In genomic region chr1:145872421-145872891, GRCh38 we compare ENCODE assay signal across 9 cellular contexts. TPM values are rescaled to one million over a fixed set of nuclear protein-coding genes. Genes with fewer than 3 reads are reported as not detected.
DNase-seq lines count a peak whose midpoint lies in the region; ATAC-seq and TF ChIP-seq lines count a peak whose summit lies in the region.
"Had no signal": no experiment of that assay in that cellular context is flagged by ENCODE, and none has a peak within 500 bp of the region (broad histone marks: within the 10 kb centered on the region; RNA-seq: fewer than 3 reads in every experiment).

No MANE protein-coding gene starts in this region.

- H3K4me3 Mint-ChIP-seq in activated naive CD8-positive, alpha-beta T cell, result peak overlapping the region; percentile 77
- H3K4me3 Mint-ChIP-seq in progenitor cell of endocrine pancreas (ENCODE audit: low read depth), result peak overlapping the region; percentile 57

- no peaks in the 10 kb centered on the region for H3K36me3 Mint-ChIP-seq in activated naive CD8-positive, alpha-beta T cell
- H3K36me3 Mint-ChIP-seq in progenitor cell of endocrine pancreas (ENCODE audit: insufficient read depth), result no peaks in the 10 kb centered on the region

- no peak for TF ChIP-seq CTCF in right atrium auricular region (IDR thresholded peaks at IDR 0.05)
- no peak for TF ChIP-seq CTCF in progenitor cell of endocrine pancreas (IDR thresholded peaks at IDR 0.05; ENCODE audit: unreplicated experiment)
- no peak for TF ChIP-seq CTCF in OCI-LY7 (conservative IDR thresholded peaks at IDR 0.05; ENCODE audit: low read length)

- CTCF ChIA-PET in OCI-LY7 (lab: Charles Lee; ENCODE audit: unreplicated experiment), result interaction anchor here (0.8 kb wide), 1 partner anchor 85 kb away, joined by 3 read pairs; the partner anchor contains the start of gene LIX1L

- H3K27ac ChIP-seq in right atrium auricular region (peak overlapping the region; percentile 76 to 79), OCI-LY7 (ENCODE audit: low read depth, low read length, poor library complexity, severe bottlenecking) (no peak overlapping the region)

- no peak overlapping the region for H3K27ac Mint-ChIP-seq in activated naive CD8-positive, alpha-beta T cell
- H3K27ac Mint-ChIP-seq in progenitor cell of endocrine pancreas, result no peak overlapping the region

- intact Hi-C loops in OCI-LY7 (cut with micrococcal nuclease; ENCODE audit: unreplicated experiment), result no loop called here

- no peaks in the 10 kb centered on the region for H4K20me1 ChIP-seq in OCI-LY7 (ENCODE audit: insufficient read depth, low read length)

- no peaks in the 10 kb centered on the region for H3K36me3 ChIP-seq in right atrium auricular region
- H3K36me3 ChIP-seq in OCI-LY7 (ENCODE audit: insufficient read depth, low read length), result no peaks in the 10 kb centered on the region

- no peak overlapping the region for H2AFZ ChIP-seq in OCI-LY7 (ENCODE audit: low read length)

- no peaks in the 10 kb centered on the region for H3K79me2 ChIP-seq in OCI-LY7 (ENCODE audit: insufficient read depth, low read depth, low read length)

- H3K4me1 Mint-ChIP-seq in activated naive CD8-positive, alpha-beta T cell (ENCODE audit: low read depth), result peaks cover 15% of the 10 kb centered on the region
- H3K4me1 Mint-ChIP-seq in progenitor cell of endocrine pancreas (ENCODE audit: low read depth), result peaks cover 3% of the 10 kb centered on the region

- ATAC-seq in GM21423 (IDR thresholded peaks at IDR 0.05; ENCODE audit: unreplicated experiment), result no peak

- peaks cover 1% of the 10 kb centered on the region for H3K27me3 Mint-ChIP-seq in activated naive CD8-positive, alpha-beta T cell
- H3K27me3 Mint-ChIP-seq in progenitor cell of endocrine pancreas, result peaks cover 64% of the 10 kb centered on the region

- POLR2A ChIA-PET in OCI-LY7 (lab: Charles Lee), result interaction anchor here (1.2 to 1.5 kb wide), 2 partner anchors 11 kb away, joined by 3 read pairs; no protein-coding TSS in a partner anchor

- no peaks in the 10 kb centered on the region for H3K27me3 ChIP-seq in right atrium auricular region

- H3K9me3 ChIP-seq in right atrium auricular region (no peaks in the 10 kb centered on the region), OCI-LY7 (ENCODE audit: low read length) (no peaks in the 10 kb centered on the region)

- DNase-seq in EH (ENCODE audit: low read depth), result peak; percentile 39
- peak; percentile 84 for DNase-seq in right atrium auricular region (ENCODE audit: low spot score)
- DNase-seq in progenitor cell of endocrine pancreas (ENCODE audit: low spot score, unreplicated experiment), result no peak
- no peak for DNase-seq in NCI-H1930 (lab: John Stamatoyannopoulos, UW)
- DNase-seq in GOT3 (lab: John Stamatoyannopoulos, UW), result no peak
- no peak for DNase-seq in OCI-LY7 (ENCODE audit: low spot score)
- DNase-seq: NCI-H524 treated with DMSO at 0.1 percent for 48 hours had no signal

- BruUV-seq in OCI-LY7 (replicated peaks; lab: Mats Ljungman, UMichigan), result no TSS peak

- H3K4me2 ChIP-seq in OCI-LY7 (ENCODE audit: low read length), result no peak overlapping the region

- H3K9me3 Mint-ChIP-seq in activated naive CD8-positive, alpha-beta T cell (ENCODE audit: low read depth), result no peaks in the 10 kb centered on the region
- H3K9me3 Mint-ChIP-seq in progenitor cell of endocrine pancreas (ENCODE audit: low read depth), result no peaks in the 10 kb centered on the region

- no peaks in the 10 kb centered on the region for H3K9me2 ChIP-seq in OCI-LY7 (ENCODE audit: insufficient read depth, low read length)

- H3K4me1 ChIP-seq in right atrium auricular region (peaks cover 0 to 7% of the 10 kb centered on the region in 2 donors), OCI-LY7 (ENCODE audit: insufficient read depth, low read length, poor library complexity, severe bottlenecking) (no peaks in the 10 kb centered on the region)

- H3K4me3 ChIP-seq in right atrium auricular region (peak overlapping the region; percentile 42 to 50), OCI-LY7 (ENCODE audit: low read depth, low read length, poor library complexity, severe bottlenecking) (no peak overlapping the region)

RNA-seq across cellular contexts. Expression of gene ANKRD35, which starts 13.2 kb away (rescaled TPM):
- total RNA-seq in right atrium auricular region, result 1 to 10 TPM; 1.8 to 2.4 TPM
- 0.31 TPM in 2 replicates for total RNA-seq in progenitor cell of endocrine pancreas
- total RNA-seq in OCI-LY7 (2014; rRNA removed; shearing (Covaris generic)), result not detected in 2 replicates
- total RNA-seq in OCI-LY7 (2022), result not detected in 2 replicates

RNA-seq across cellular contexts. Expression of gene PIAS3, which starts 13.6 kb away (rescaled TPM):
- total RNA-seq in right atrium auricular region, result 10 to 100 TPM; 11.4 to 18.0 TPM
- 36.9 and 38.2 TPM in 2 replicates for total RNA-seq in progenitor cell of endocrine pancreas
- 7.8 and 9.4 TPM in 2 replicates for total RNA-seq in OCI-LY7 (2014; rRNA removed; shearing (Covaris generic))
- total RNA-seq in OCI-LY7 (2022), result 28.1 and 32.8 TPM in 2 replicates

RNA-seq across cellular contexts. Expression of gene NUDT17, which starts 27.0 kb away (rescaled TPM):
- total RNA-seq in right atrium auricular region, result 10 to 100 TPM in 1 of 2 donors, 1 to 10 TPM in 1; 3.2 to 10.5 TPM
- total RNA-seq in progenitor cell of endocrine pancreas, result 5.0 and 5.2 TPM in 2 replicates
- 10.8 and 16.9 TPM in 2 replicates for total RNA-seq in OCI-LY7 (2014; rRNA removed; shearing (Covaris generic))
- total RNA-seq in OCI-LY7 (2022), result 39.3 and 39.4 TPM in 2 replicates

RNA-seq across cellular contexts. Expression of gene ITGA10, which starts 37.4 kb away (rescaled TPM):
- total RNA-seq in right atrium auricular region (10 to 100 TPM in 1 of 2 donors, 1 to 10 TPM in 1; 5.4 to 21.6 TPM), progenitor cell of endocrine pancreas (0.81 and 0.89 TPM in 2 replicates), OCI-LY7 (2022) (0.87 and 1.5 TPM in 2 replicates)
- total RNA-seq in OCI-LY7 (2014; rRNA removed; shearing (Covaris generic)), result 0.82 and 1.5 TPM in 2 replicates

RNA-seq across cellular contexts. Expression of gene PEX11B, which starts 46.1 kb away (rescaled TPM):
- total RNA-seq in right atrium auricular region (10 to 100 TPM; 20.1 to 21.2 TPM), progenitor cell of endocrine pancreas (21.1 and 23.9 TPM in 2 replicates), OCI-LY7 (2022) (29.8 and 32.9 TPM in 2 replicates)
- 18.2 and 19.5 TPM in 2 replicates for total RNA-seq in OCI-LY7 (2014; rRNA removed; shearing (Covaris generic))

Comparison
In these comparisons a context has a peak if more than half of its experiments do, and no peak if none do; other contexts are left out.
1. DNase-seq: peak in EH (single experiment) and right atrium auricular region (single experiment); none in progenitor cell of endocrine pancreas (single experiment), NCI-H1930 (0 of 2), GOT3 (single experiment) and OCI-LY7 (single experiment).